ENCODE assay signal across 1 cellular context in the genomic region with DNA sequence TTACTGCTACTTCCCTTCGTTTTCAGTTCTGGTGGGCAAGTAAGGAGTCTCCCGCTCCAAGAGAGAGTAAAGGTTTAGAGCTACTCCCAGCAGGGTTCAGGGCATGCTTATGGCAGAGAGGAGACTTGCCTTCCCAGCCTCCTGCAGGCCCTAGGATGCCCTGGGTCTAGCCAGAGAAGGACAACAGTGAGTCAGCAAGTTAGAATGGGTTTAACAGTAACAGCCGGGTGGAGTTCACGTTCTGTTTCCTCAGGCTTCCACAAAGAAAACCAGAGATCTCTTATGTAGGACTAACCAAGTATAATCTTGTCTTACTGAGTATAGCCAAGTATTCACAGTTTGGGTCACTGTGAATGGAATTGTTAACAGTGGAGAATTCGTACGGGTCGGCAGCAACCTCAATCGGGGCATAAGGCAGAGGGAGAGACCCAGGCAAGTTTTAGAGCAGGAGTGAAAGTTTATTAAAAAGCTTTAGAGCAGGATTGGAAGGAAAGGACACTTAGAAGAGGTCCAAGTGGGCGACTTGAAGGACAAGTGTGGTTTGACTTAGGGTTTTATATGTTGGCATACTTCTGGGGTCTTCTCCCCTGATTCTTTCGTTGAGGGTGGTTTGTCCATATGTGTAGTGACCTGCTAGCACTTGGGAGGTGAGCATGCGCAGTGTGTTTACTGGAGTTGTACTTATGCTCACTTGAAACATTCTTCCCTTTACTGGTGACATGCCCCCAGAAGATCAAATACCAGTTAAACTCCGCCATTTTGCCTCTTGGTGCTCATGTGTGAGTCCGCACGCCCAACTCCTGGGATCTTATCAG.
TF ChIP-seq lines count a peak whose summit lies in the region.

No MANE protein-coding gene starts in this region.

TF ChIP-seq in K562, 482 proteins besides CTCF, POLR2A, EP300 and RAD21 (continued from another document and continues in another):
- TF ChIP-seq, protein P1, sequence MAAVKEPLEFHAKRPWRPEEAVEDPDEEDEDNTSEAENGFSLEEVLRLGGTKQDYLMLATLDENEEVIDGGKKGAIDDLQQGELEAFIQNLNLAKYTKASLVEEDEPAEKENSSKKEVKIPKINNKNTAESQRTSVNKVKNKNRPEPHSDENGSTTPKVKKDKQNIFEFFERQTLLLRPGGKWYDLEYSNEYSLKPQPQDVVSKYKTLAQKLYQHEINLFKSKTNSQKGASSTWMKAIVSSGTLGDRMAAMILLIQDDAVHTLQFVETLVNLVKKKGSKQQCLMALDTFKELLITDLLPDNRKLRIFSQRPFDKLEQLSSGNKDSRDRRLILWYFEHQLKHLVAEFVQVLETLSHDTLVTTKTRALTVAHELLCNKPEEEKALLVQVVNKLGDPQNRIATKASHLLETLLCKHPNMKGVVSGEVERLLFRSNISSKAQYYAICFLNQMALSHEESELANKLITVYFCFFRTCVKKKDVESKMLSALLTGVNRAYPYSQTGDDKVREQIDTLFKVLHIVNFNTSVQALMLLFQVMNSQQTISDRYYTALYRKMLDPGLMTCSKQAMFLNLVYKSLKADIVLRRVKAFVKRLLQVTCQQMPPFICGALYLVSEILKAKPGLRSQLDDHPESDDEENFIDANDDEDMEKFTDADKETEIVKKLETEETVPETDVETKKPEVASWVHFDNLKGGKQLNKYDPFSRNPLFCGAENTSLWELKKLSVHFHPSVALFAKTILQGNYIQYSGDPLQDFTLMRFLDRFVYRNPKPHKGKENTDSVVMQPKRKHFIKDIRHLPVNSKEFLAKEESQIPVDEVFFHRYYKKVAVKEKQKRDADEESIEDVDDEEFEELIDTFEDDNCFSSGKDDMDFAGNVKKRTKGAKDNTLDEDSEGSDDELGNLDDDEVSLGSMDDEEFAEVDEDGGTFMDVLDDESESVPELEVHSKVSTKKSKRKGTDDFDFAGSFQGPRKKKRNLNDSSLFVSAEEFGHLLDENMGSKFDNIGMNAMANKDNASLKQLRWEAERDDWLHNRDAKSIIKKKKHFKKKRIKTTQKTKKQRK (IDR thresholded peaks at IDR 0.05; ENCODE audit: borderline replicate concordance, low read depth, low read length), result no peak
- no peak for TF ChIP-seq SNRNP70 (optimal IDR thresholded peaks at IDR 0.05; ENCODE audit: low read depth, low read length)
- no peak for TF ChIP-seq KLF1 (tag; IDR thresholded peaks at IDR 0.05)
- no peak for TF ChIP-seq NFIC (IDR thresholded peaks at IDR 0.05)
- TF ChIP-seq ZKSCAN8 (CRISPR knock-in tag; IDR thresholded peaks at IDR 0.05), result peak; percentile 88
- TF ChIP-seq SMARCB1 (IDR thresholded peaks at IDR 0.05; ENCODE audit: insufficient read length, low read depth), result no peak
- no peak for TF ChIP-seq RHOXF2B (CRISPR knock-in tag; conservative IDR thresholded peaks at IDR 0.05)
- TF ChIP-seq SMC3 (conservative IDR thresholded peaks at IDR 0.05; ENCODE audit: insufficient read depth, low read depth, low read length), result no peak
- TF ChIP-seq, protein P2, sequence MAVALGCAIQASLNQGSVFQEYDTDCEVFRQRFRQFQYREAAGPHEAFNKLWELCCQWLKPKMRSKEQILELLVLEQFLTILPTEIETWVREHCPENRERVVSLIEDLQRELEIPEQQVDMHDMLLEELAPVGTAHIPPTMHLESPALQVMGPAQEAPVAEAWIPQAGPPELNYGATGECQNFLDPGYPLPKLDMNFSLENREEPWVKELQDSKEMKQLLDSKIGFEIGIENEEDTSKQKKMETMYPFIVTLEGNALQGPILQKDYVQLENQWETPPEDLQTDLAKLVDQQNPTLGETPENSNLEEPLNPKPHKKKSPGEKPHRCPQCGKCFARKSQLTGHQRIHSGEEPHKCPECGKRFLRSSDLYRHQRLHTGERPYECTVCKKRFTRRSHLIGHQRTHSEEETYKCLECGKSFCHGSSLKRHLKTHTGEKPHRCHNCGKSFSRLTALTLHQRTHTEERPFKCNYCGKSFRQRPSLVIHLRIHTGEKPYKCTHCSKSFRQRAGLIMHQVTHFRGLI (CRISPR knock-in tag; IDR thresholded peaks at IDR 0.05), result 0 out of 2 replicates have a peak, but pooled peaks have one; percentile 53
- TF ChIP-seq, protein P3, sequence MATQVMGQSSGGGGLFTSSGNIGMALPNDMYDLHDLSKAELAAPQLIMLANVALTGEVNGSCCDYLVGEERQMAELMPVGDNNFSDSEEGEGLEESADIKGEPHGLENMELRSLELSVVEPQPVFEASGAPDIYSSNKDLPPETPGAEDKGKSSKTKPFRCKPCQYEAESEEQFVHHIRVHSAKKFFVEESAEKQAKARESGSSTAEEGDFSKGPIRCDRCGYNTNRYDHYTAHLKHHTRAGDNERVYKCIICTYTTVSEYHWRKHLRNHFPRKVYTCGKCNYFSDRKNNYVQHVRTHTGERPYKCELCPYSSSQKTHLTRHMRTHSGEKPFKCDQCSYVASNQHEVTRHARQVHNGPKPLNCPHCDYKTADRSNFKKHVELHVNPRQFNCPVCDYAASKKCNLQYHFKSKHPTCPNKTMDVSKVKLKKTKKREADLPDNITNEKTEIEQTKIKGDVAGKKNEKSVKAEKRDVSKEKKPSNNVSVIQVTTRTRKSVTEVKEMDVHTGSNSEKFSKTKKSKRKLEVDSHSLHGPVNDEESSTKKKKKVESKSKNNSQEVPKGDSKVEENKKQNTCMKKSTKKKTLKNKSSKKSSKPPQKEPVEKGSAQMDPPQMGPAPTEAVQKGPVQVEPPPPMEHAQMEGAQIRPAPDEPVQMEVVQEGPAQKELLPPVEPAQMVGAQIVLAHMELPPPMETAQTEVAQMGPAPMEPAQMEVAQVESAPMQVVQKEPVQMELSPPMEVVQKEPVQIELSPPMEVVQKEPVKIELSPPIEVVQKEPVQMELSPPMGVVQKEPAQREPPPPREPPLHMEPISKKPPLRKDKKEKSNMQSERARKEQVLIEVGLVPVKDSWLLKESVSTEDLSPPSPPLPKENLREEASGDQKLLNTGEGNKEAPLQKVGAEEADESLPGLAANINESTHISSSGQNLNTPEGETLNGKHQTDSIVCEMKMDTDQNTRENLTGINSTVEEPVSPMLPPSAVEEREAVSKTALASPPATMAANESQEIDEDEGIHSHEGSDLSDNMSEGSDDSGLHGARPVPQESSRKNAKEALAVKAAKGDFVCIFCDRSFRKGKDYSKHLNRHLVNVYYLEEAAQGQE (CRISPR knock-in tag; IDR thresholded peaks at IDR 0.05; ENCODE audit: low read depth), result no peak; the same call in 1 of the 2 replicates
- TF ChIP-seq, protein P4, sequence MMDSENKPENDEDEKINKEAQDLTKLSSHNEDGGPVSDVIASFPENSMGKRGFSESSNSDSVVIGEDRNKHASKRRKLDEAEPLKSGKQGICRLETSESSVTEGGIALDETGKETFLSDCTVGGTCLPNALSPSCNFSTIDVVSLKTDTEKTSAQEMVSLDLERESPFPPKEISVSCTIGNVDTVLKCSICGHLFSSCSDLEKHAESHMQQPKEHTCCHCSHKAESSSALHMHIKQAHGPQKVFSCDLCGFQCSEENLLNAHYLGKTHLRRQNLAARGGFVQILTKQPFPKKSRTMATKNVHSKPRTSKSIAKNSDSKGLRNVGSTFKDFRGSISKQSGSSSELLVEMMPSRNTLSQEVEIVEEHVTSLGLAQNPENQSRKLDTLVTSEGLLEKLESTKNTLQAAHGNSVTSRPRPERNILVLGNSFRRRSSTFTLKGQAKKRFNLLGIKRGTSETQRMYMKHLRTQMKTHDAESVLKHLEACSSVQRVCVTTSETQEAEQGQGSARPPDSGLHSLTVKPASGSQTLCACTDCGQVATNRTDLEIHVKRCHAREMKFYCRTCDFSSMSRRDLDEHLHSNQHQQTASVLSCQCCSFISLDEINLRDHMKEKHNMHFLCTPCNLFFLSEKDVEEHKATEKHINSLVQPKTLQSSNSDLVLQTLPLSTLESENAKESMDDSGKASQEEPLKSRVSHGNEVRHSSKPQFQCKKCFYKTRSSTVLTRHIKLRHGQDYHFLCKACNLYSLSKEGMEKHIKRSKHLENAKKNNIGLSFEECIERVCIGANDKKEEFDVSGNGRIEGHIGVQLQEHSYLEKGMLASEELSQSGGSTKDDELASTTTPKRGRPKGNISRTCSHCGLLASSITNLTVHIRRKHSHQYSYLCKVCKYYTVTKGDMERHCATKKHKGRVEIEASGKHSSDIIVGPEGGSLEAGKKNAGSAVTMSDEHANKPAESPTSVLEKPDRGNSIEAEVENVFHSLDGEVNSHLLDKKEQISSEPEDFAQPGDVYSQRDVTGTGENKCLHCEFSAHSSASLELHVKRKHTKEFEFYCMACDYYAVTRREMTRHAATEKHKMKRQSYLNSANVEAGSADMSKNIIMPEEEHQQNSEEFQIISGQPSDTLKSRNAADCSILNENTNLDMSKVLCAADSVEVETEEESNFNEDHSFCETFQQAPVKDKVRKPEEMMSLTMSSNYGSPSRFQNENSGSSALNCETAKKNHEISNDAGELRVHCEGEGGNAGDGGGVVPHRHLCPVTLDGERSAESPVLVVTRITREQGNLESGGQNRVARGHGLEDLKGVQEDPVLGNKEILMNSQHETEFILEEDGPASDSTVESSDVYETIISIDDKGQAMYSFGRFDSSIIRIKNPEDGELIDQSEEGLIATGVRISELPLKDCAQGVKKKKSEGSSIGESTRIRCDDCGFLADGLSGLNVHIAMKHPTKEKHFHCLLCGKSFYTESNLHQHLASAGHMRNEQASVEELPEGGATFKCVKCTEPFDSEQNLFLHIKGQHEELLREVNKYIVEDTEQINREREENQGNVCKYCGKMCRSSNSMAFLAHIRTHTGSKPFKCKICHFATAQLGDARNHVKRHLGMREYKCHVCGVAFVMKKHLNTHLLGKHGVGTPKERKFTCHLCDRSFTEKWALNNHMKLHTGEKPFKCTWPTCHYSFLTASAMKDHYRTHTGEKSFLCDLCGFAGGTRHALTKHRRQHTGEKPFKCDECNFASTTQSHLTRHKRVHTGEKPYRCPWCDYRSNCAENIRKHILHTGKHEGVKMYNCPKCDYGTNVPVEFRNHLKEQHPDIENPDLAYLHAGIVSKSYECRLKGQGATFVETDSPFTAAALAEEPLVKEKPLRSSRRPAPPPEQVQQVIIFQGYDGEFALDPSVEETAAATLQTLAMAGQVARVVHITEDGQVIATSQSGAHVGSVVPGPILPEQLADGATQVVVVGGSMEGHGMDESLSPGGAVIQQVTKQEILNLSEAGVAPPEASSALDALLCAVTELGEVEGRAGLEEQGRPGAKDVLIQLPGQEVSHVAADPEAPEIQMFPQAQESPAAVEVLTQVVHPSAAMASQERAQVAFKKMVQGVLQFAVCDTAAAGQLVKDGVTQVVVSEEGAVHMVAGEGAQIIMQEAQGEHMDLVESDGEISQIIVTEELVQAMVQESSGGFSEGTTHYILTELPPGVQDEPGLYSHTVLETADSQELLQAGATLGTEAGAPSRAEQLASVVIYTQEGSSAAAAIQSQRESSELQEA (IDR thresholded peaks at IDR 0.05; ENCODE audit: low read depth), result peak; percentile 56; the same call in 1 of the 2 replicates
- no peak; the same call in 1 of the 2 replicates for TF ChIP-seq ZNF311 (CRISPR knock-in tag; IDR thresholded peaks at IDR 0.05)
- no peak for TF ChIP-seq WHSC1 (IDR thresholded peaks at IDR 0.05; ENCODE audit: low read length)
- TF ChIP-seq CHD1 (IDR thresholded peaks at IDR 0.05; ENCODE audit: low read length), result no peak
- no peak for TF ChIP-seq ZNF431 (CRISPR knock-in tag; IDR thresholded peaks at IDR 0.05)
- TF ChIP-seq GATAD2B (IDR thresholded peaks at IDR 0.05; ENCODE audit: borderline replicate concordance), result peak; percentile 66; the same call in 1 of the 2 replicates
- TF ChIP-seq CEBPG (CRISPR knock-in tag; IDR thresholded peaks at IDR 0.05), result 0 out of 2 replicates have a peak, but pooled peaks have one; percentile 19
- TF ChIP-seq CEBPG (tag; conservative IDR thresholded peaks at IDR 0.05 in 1 of 2, IDR thresholded peaks at IDR 0.05 in 1 of 2), result no peak
- TF ChIP-seq PML (IDR thresholded peaks at IDR 0.05; ENCODE audit: low read length), result no peak
- TF ChIP-seq, protein P5, sequence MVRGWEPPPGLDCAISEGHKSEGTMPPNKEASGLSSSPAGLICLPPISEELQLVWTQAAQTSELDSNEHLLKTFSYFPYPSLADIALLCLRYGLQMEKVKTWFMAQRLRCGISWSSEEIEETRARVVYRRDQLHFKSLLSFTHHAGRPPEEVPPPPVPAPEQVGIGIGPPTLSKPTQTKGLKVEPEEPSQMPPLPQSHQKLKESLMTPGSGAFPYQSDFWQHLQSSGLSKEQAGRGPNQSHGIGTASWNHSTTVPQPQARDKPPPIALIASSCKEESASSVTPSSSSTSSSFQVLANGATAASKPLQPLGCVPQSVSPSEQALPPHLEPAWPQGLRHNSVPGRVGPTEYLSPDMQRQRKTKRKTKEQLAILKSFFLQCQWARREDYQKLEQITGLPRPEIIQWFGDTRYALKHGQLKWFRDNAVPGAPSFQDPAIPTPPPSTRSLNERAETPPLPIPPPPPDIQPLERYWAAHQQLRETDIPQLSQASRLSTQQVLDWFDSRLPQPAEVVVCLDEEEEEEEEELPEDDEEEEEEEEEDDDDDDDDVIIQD (CRISPR knock-in tag; IDR thresholded peaks at IDR 0.05), result no peak
- no peak; the same call in 1 of the 2 replicates for TF ChIP-seq ETV5 (CRISPR knock-in tag; IDR thresholded peaks at IDR 0.05; ENCODE audit: low read depth)
- TF ChIP-seq, protein P6, sequence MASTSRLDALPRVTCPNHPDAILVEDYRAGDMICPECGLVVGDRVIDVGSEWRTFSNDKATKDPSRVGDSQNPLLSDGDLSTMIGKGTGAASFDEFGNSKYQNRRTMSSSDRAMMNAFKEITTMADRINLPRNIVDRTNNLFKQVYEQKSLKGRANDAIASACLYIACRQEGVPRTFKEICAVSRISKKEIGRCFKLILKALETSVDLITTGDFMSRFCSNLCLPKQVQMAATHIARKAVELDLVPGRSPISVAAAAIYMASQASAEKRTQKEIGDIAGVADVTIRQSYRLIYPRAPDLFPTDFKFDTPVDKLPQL (IDR thresholded peaks at IDR 0.05; ENCODE audit: extremely low read depth, insufficient read length), result no peak
- TF ChIP-seq XRCC5 (IDR thresholded peaks at IDR 0.05; ENCODE audit: low read depth, low read length), result no peak
- TF ChIP-seq, protein P7, sequence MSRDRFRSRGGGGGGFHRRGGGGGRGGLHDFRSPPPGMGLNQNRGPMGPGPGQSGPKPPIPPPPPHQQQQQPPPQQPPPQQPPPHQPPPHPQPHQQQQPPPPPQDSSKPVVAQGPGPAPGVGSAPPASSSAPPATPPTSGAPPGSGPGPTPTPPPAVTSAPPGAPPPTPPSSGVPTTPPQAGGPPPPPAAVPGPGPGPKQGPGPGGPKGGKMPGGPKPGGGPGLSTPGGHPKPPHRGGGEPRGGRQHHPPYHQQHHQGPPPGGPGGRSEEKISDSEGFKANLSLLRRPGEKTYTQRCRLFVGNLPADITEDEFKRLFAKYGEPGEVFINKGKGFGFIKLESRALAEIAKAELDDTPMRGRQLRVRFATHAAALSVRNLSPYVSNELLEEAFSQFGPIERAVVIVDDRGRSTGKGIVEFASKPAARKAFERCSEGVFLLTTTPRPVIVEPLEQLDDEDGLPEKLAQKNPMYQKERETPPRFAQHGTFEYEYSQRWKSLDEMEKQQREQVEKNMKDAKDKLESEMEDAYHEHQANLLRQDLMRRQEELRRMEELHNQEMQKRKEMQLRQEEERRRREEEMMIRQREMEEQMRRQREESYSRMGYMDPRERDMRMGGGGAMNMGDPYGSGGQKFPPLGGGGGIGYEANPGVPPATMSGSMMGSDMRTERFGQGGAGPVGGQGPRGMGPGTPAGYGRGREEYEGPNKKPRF (IDR thresholded peaks at IDR 0.05; ENCODE audit: low read depth, low read length), result no peak
- TF ChIP-seq PTBP1 (IDR thresholded peaks at IDR 0.05; ENCODE audit: low read depth, low read length), result no peak
